Comparison of ENCODE assay signal across 1 cellular context in genomic region chr4:87086143-87086805, GRCh38.
TF ChIP-seq lines count a peak whose summit lies in the region.

No MANE protein-coding gene starts in this region.

TF ChIP-seq in IMR-90, 13 proteins besides CTCF, POLR2A, EP300 and RAD21:
- no peak for TF ChIP-seq SMC3 (IDR thresholded peaks at IDR 0.05; ENCODE audit: low read depth, low read length)
- TF ChIP-seq MAZ (IDR thresholded peaks at IDR 0.05; ENCODE audit: borderline replicate concordance, low read depth, low read length), result no peak
- no peak for TF ChIP-seq BHLHE40 (IDR thresholded peaks at IDR 0.05; ENCODE audit: low read depth, low read length)
- TF ChIP-seq NFE2L2 (IDR thresholded peaks at IDR 0.05; ENCODE audit: low read depth, low read length), result no peak
- TF ChIP-seq CEBPB (IDR thresholded peaks at IDR 0.05; ENCODE audit: low read depth, low read length), result no peak
- TF ChIP-seq RFX5 (IDR thresholded peaks at IDR 0.05; ENCODE audit: low read depth, low read length), result no peak
- TF ChIP-seq, protein P1, sequence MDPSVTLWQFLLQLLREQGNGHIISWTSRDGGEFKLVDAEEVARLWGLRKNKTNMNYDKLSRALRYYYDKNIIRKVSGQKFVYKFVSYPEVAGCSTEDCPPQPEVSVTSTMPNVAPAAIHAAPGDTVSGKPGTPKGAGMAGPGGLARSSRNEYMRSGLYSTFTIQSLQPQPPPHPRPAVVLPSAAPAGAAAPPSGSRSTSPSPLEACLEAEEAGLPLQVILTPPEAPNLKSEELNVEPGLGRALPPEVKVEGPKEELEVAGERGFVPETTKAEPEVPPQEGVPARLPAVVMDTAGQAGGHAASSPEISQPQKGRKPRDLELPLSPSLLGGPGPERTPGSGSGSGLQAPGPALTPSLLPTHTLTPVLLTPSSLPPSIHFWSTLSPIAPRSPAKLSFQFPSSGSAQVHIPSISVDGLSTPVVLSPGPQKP (IDR thresholded peaks at IDR 0.05; ENCODE audit: borderline replicate concordance, low read depth, low read length), result no peak
- no peak for TF ChIP-seq MAFK (IDR thresholded peaks at IDR 0.05; ENCODE audit: low read depth, low read length)
- no peak for TF ChIP-seq MXI1 (IDR thresholded peaks at IDR 0.05; ENCODE audit: borderline replicate concordance, low read depth, low read length)
- no peak for TF ChIP-seq CHD1 (IDR thresholded peaks at IDR 0.05; ENCODE audit: low read depth, low read length)
- TF ChIP-seq FOS (IDR thresholded peaks at IDR 0.05; ENCODE audit: low read depth, low read length), result no peak
- TF ChIP-seq, protein P2, sequence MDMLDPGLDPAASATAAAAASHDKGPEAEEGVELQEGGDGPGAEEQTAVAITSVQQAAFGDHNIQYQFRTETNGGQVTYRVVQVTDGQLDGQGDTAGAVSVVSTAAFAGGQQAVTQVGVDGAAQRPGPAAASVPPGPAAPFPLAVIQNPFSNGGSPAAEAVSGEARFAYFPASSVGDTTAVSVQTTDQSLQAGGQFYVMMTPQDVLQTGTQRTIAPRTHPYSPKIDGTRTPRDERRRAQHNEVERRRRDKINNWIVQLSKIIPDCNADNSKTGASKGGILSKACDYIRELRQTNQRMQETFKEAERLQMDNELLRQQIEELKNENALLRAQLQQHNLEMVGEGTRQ (IDR thresholded peaks at IDR 0.05; ENCODE audit: low read depth, low read length), result no peak
- TF ChIP-seq RCOR1 (IDR thresholded peaks at IDR 0.05; ENCODE audit: insufficient replicate concordance, low read length), result no peak
